1 cellular context compared by ENCODE assay signal in the genomic region with DNA sequence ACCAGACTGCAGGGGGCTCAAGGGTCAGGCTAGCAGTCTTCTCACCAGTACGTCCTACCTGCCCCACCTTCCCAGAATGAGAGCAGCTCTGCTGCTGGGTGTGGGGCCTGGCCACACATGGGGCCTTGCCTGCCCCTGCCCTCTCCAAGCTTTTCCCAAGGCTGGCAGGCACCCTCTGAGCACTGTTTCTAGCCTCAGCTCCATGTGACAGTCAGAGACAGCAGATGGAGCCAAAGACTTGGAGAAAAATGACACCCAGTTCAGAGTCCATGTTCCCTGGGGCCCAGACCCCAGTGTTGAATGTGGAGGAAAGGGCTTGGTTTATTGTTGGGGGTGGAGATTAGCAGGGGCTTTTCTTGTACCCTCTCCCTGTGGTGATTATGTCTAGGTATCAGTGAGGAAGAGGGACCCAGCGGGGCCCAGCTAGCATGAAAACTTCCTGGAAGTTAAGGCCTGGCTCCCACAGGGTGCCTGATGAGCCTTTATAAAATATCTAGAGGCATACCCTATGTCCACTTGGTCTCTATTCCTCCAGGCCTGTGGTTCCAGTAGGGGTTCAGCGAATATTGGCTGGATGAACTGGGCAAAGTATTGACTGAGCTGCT.
TF ChIP-seq lines count a peak whose summit lies in the region.

No MANE protein-coding gene starts in this region.

TF ChIP-seq in HepG2, 621 proteins besides CTCF, POLR2A, EP300 and RAD21 (continued from another document):
- TF ChIP-seq, protein P1, sequence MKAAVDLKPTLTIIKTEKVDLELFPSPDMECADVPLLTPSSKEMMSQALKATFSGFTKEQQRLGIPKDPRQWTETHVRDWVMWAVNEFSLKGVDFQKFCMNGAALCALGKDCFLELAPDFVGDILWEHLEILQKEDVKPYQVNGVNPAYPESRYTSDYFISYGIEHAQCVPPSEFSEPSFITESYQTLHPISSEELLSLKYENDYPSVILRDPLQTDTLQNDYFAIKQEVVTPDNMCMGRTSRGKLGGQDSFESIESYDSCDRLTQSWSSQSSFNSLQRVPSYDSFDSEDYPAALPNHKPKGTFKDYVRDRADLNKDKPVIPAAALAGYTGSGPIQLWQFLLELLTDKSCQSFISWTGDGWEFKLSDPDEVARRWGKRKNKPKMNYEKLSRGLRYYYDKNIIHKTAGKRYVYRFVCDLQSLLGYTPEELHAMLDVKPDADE (CRISPR knock-in tag; IDR thresholded peaks at IDR 0.05), result no peak
- TF ChIP-seq ZNF577 (CRISPR knock-in tag; IDR thresholded peaks at IDR 0.05; ENCODE audit: borderline replicate concordance, low read depth), result no peak
- peak; percentile 92 for TF ChIP-seq PPARG (CRISPR knock-in tag; conservative IDR thresholded peaks at IDR 0.05)
- TF ChIP-seq, protein P2, sequence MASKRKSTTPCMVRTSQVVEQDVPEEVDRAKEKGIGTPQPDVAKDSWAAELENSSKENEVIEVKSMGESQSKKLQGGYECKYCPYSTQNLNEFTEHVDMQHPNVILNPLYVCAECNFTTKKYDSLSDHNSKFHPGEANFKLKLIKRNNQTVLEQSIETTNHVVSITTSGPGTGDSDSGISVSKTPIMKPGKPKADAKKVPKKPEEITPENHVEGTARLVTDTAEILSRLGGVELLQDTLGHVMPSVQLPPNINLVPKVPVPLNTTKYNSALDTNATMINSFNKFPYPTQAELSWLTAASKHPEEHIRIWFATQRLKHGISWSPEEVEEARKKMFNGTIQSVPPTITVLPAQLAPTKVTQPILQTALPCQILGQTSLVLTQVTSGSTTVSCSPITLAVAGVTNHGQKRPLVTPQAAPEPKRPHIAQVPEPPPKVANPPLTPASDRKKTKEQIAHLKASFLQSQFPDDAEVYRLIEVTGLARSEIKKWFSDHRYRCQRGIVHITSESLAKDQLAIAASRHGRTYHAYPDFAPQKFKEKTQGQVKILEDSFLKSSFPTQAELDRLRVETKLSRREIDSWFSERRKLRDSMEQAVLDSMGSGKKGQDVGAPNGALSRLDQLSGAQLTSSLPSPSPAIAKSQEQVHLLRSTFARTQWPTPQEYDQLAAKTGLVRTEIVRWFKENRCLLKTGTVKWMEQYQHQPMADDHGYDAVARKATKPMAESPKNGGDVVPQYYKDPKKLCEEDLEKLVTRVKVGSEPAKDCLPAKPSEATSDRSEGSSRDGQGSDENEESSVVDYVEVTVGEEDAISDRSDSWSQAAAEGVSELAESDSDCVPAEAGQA (IDR thresholded peaks at IDR 0.05; ENCODE audit: low read depth), result no peak
- TF ChIP-seq, protein P2 (CRISPR knock-in tag; IDR thresholded peaks at IDR 0.05; ENCODE audit: borderline replicate concordance), result no peak
- TF ChIP-seq NFIB (CRISPR knock-in tag; IDR thresholded peaks at IDR 0.05; ENCODE audit: borderline replicate concordance), result no peak
- no peak for TF ChIP-seq ZNF605 (CRISPR knock-in tag; IDR thresholded peaks at IDR 0.05)
- TF ChIP-seq ZNF724P (CRISPR knock-in tag; IDR thresholded peaks at IDR 0.05; ENCODE audit: borderline replicate concordance), result no peak
- no peak for TF ChIP-seq ZFP91 (CRISPR knock-in tag; IDR thresholded peaks at IDR 0.05; ENCODE audit: borderline replicate concordance)
- no peak for TF ChIP-seq ZNF569 (CRISPR knock-in tag; IDR thresholded peaks at IDR 0.05; ENCODE audit: borderline replicate concordance)
- TF ChIP-seq ZNF572 (CRISPR knock-in tag; IDR thresholded peaks at IDR 0.05), result 0 out of 2 replicates have a peak, but pooled peaks have one; percentile 21
- no peak for TF ChIP-seq ZMAT5 (CRISPR knock-in tag; IDR thresholded peaks at IDR 0.05; ENCODE audit: borderline replicate concordance, low read depth)
- TF ChIP-seq ZBTB25 (CRISPR knock-in tag; IDR thresholded peaks at IDR 0.05), result no peak
- no peak for TF ChIP-seq FOXK1 (CRISPR knock-in tag; IDR thresholded peaks at IDR 0.05; ENCODE audit: borderline replicate concordance, low read depth)
- TF ChIP-seq SMC3 (IDR thresholded peaks at IDR 0.05; ENCODE audit: low read length), result peak; percentile 80
- TF ChIP-seq ZNF616 (CRISPR knock-in tag; IDR thresholded peaks at IDR 0.05; ENCODE audit: low read depth), result no peak
- TF ChIP-seq, protein P3, sequence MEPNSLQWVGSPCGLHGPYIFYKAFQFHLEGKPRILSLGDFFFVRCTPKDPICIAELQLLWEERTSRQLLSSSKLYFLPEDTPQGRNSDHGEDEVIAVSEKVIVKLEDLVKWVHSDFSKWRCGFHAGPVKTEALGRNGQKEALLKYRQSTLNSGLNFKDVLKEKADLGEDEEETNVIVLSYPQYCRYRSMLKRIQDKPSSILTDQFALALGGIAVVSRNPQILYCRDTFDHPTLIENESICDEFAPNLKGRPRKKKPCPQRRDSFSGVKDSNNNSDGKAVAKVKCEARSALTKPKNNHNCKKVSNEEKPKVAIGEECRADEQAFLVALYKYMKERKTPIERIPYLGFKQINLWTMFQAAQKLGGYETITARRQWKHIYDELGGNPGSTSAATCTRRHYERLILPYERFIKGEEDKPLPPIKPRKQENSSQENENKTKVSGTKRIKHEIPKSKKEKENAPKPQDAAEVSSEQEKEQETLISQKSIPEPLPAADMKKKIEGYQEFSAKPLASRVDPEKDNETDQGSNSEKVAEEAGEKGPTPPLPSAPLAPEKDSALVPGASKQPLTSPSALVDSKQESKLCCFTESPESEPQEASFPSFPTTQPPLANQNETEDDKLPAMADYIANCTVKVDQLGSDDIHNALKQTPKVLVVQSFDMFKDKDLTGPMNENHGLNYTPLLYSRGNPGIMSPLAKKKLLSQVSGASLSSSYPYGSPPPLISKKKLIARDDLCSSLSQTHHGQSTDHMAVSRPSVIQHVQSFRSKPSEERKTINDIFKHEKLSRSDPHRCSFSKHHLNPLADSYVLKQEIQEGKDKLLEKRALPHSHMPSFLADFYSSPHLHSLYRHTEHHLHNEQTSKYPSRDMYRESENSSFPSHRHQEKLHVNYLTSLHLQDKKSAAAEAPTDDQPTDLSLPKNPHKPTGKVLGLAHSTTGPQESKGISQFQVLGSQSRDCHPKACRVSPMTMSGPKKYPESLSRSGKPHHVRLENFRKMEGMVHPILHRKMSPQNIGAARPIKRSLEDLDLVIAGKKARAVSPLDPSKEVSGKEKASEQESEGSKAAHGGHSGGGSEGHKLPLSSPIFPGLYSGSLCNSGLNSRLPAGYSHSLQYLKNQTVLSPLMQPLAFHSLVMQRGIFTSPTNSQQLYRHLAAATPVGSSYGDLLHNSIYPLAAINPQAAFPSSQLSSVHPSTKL (CRISPR knock-in tag; IDR thresholded peaks at IDR 0.05), result peak; percentile 39; the same call in 1 of the 2 replicates
- no peak for TF ChIP-seq MTA3 (CRISPR knock-in tag; IDR thresholded peaks at IDR 0.05)
- no peak for TF ChIP-seq PRPF4 (IDR thresholded peaks at IDR 0.05; ENCODE audit: low read depth, low read length, poor library complexity, severe bottlenecking)
- no peak for TF ChIP-seq GFI1 (CRISPR knock-in tag; IDR thresholded peaks at IDR 0.05; ENCODE audit: borderline replicate concordance)
- TF ChIP-seq ZNF720 (CRISPR knock-in tag; IDR thresholded peaks at IDR 0.05), result no peak
- TF ChIP-seq ZNF589 (CRISPR knock-in tag; conservative IDR thresholded peaks at IDR 0.05), result no peak
- peak; percentile 33; the same call in 1 of the 2 replicates for TF ChIP-seq TARDBP (CRISPR knock-in tag; IDR thresholded peaks at IDR 0.05)
- 0 out of 2 replicates have a peak, but pooled peaks have one; percentile 18 for TF ChIP-seq GATAD2A (CRISPR knock-in tag; IDR thresholded peaks at IDR 0.05)
